Comparison of ENCODE assay signal across 8 cellular contexts in genomic region chr4:38665846-38666490, GRCh38. TPM values are rescaled to one million over a fixed set of nuclear protein-coding genes. Genes with fewer than 3 reads are reported as not detected.
A peak's percentile ranks its signal among the peaks of the same experiment; 100 is the strongest.
DNase-seq lines count a peak whose midpoint lies in the region; ATAC-seq and TF ChIP-seq lines count a peak whose summit lies in the region.

No MANE protein-coding gene starts in this region.

- H3K4me3 ChIP-seq in adrenal gland (peak overlapping the region in 1 of 4 donors; percentile 97), kidney epithelial cell (ENCODE audit: low read depth, low read length) (peak overlapping the region; percentile 87), subcutaneous abdominal adipose tissue (ENCODE audit: low read depth in 1 of 5, low read length in 5 of 5) (peak overlapping the region; percentile 64 to 92 (median 83))

- no peaks in the 10 kb centered on the region for H3K36me3 ChIP-seq in adrenal gland (replicated peaks in 1 of 2)
- no peaks in the 10 kb centered on the region for H3K36me3 ChIP-seq in kidney epithelial cell (ENCODE audit: control insufficient read depth, insufficient read depth, low read length)
- no peaks in the 10 kb centered on the region for H3K36me3 ChIP-seq in subcutaneous abdominal adipose tissue (ENCODE audit: control insufficient read depth in 5 of 5, insufficient read depth in 5 of 5, low read length in 5 of 5)

- no peaks in the 10 kb centered on the region for H3K27me3 ChIP-seq in adrenal gland
- no peaks in the 10 kb centered on the region for H3K27me3 ChIP-seq in kidney epithelial cell (ENCODE audit: control insufficient read depth, insufficient read depth, low read length)
- H3K27me3 ChIP-seq in subcutaneous abdominal adipose tissue (ENCODE audit: control insufficient read depth in 5 of 5, insufficient read depth in 4 of 5, low read length in 5 of 5) = no peaks in the 10 kb centered on the region

- 9 to 11% (median 10%) methylated on average over 5 of the region's 5 CpGs for WGBS in adrenal gland, 4 donors

- TF ChIP-seq POLR2A in adrenal gland (IDR thresholded peaks at IDR 0.05) = no peak

- H3K27ac ChIP-seq in adrenal gland = peak overlapping the region; percentile 88 to 99 (median 98)
- H3K27ac ChIP-seq in subcutaneous abdominal adipose tissue (ENCODE audit: low read depth, low read length) = peak overlapping the region; percentile 94

- H3K9ac ChIP-seq in subcutaneous abdominal adipose tissue (ENCODE audit: low read length in 5 of 5) = peak overlapping the region in 4 of 5 donors; percentile 63 to 83 (median 72)

- DNase-seq in NCI-H2029 treated with DMSO at 0.1 percent for 48 hours (lab: John Stamatoyannopoulos, UW) (peak; percentile 60), NCI-H2029 (lab: John Stamatoyannopoulos, UW) (no peak), adrenal gland (no peak), kidney epithelial cell (ENCODE audit: low read depth) (no peak), NCI-H774 (lab: John Stamatoyannopoulos, UW) (no peak)
- DNase-seq in activated CD4-positive, alpha-beta T cell treated with anti-CD3 and anti-CD28 coated beads, Interleukin-2, amount 50 U/mL, for 48 hours = no peak

- no peak for ATAC-seq in GM21576 (IDR thresholded peaks at IDR 0.05; ENCODE audit: unreplicated experiment)

- H3K4me1 ChIP-seq in adrenal gland (replicated peaks in 1 of 2) (peaks cover 53% of the 10 kb centered on the region in 2 donors), subcutaneous abdominal adipose tissue (ENCODE audit: control insufficient read depth in 5 of 5, insufficient read depth in 5 of 5, low read length in 5 of 5) (peaks cover 8 to 71% (median 66%) of the 10 kb centered on the region in 5 donors)

- H3K9me3 ChIP-seq in adrenal gland (replicated peaks in 1 of 3) (no peaks in the 10 kb centered on the region), subcutaneous abdominal adipose tissue (ENCODE audit: control insufficient read depth in 5 of 5, low read length in 5 of 5) (no peaks in the 10 kb centered on the region)

- TF ChIP-seq CTCF in adrenal gland (IDR thresholded peaks at IDR 0.05) = no peak
- TF ChIP-seq CTCF in kidney epithelial cell (IDR thresholded peaks at IDR 0.05; ENCODE audit: insufficient read depth, low read length, poor library complexity, severe bottlenecking) = no peak

- intact Hi-C loops in adrenal gland (cut with DNase I) = no loop called here

RNA-seq across cellular contexts. Expression of gene KLF3, which starts 2.0 kb away (rescaled TPM):
- total RNA-seq in adrenal gland (10 to 100 TPM; 24.4 to 45.7 (median 44.0) TPM), kidney epithelial cell (39.2 and 45.4 TPM in 2 replicates)
- polyA plus RNA-seq in adrenal gland = 10 to 100 TPM; 10.1 to 23.5 (median 10.2) TPM
